37 cellular contexts compared by ENCODE assay signal in the genomic region with DNA sequence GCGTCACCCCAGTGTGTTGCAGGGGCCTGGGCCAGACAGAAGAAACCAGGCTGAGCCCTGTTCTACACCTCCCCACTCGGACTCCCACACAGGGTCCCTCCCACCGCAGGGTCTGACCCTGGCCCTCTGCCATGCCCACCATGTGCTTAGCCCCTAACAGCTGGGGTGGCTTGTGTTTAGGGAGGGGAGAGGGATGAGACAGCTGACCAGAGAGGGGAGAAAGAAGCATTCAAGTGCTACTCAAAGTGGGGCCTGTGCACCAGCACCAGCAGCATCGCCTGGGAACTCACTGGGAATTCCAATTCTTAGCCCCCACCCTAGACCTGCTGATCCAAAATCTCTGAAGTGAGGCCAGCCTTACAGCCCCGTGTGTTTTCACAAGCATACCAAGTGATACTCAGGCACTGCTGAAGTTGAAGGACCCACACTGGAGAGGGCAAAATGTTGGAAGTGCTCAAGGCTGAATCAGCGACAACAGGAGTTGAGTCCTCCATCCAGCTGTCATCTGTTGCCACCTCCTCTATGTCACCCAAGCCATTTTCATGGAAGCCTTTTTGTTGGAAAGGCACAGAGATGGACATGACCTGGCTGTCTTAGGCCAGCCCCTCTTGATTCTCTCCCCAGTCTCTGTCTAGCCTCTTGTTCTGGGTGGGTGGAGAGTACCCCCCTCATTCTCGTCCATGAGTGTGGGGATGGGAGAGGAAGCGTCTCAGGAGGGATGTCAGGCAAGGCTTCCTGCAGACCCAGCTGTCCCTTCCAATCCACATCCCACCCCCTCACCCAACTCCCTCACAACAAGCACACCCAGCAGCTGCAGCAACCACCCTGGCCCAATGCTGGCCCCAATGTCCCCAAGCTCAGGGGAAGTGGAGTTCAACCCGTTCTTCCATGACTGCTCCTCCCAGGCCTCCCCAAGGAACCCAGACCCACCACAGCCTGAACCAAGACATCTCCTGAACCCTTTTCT. TPM values are rescaled to one million over a fixed set of nuclear protein-coding genes. Genes with fewer than 3 reads are reported as not detected.
DNase-seq lines count a peak whose midpoint lies in the region; ATAC-seq, FAIRE-seq and TF ChIP-seq lines count a peak whose summit lies in the region.
"Had no signal": no experiment of that assay in that cellular context is flagged by ENCODE, and none has a peak within 500 bp of the region (broad histone marks: within the 10 kb centered on the region; RNA-seq: fewer than 3 reads in every experiment).

No MANE protein-coding gene starts in this region.

- no peak for TF ChIP-seq EP300 in H1 (IDR thresholded peaks at IDR 0.05; ENCODE audit: borderline replicate concordance in 1 of 2, low read depth in 2 of 2, low read length in 2 of 2)

- H3K4me3 Mint-ChIP-seq in nephron = peak overlapping the region in 2 of 3 experiments; percentile 21 to 45
- H3K4me3 Mint-ChIP-seq: activated T-helper 1 cell treated with anti-CD3 and anti-CD28 coated beads, Interleukin-12 subunit alpha, Interleukin-12 subunit beta, Interleukin-2, Interleukin-4 antibody, amounts not matched to agents 30 ng/mL and 10 ng/mL and 1 ng/mL, durations not matched to agents 14 hours and 24 hours and 36 hours; CD14-positive monocyte; neural progenitor cell; T-helper 1 cell treated with Interleukin-12 subunit alpha and Interleukin-12 subunit beta and Interleukin-4 antibody, amounts not matched to agents 30 μg/mL and 1 μg/mL, for 36 hours had no signal

- no peak overlapping the region for H3K27ac ChIP-seq in H1 (ENCODE audit: low read depth, low read length)
- no peak overlapping the region for H3K27ac ChIP-seq in upper lobe of right lung
- H3K27ac ChIP-seq: 22Rv1, adrenal gland, brain microvascular endothelial cell, esophagus muscularis mucosa, foreskin keratinocyte, heart left ventricle, neural progenitor cell, PC-9, prostate gland, sigmoid colon, tibial nerve had no signal

- H3K79me1 ChIP-seq in H1 (ENCODE audit: low read depth, low read length) = no peaks in the 10 kb centered on the region

- WGBS in H1 (ENCODE audit: extremely low coverage in 1 of 2, insufficient coverage in 1 of 2, insufficient read length in 1 of 2, insufficient replicate concordance in 2 of 2, low coverage in 1 of 2, low lambda C conversion rate in 2 of 2, missing lambda C conversion rate in 1 of 2), 2 experiments = 88% methylated on average over 9 of the region's 9 CpGs; no CpG with 5 or more reads in 1 of the 2 experiments

- H4K8ac ChIP-seq in H1 (ENCODE audit: extremely low read depth, insufficient read depth, low read length) = no peak overlapping the region; the same call in 1 of the 2 replicates

- H3K36me3 Mint-ChIP-seq in nephron (ENCODE audit: low read depth) = no peaks in the 10 kb centered on the region
- H3K36me3 Mint-ChIP-seq: CD14-positive monocyte, neural progenitor cell had no signal

- H2BK120ac ChIP-seq in H1 (replicated peaks; ENCODE audit: low read depth, low read length) = no peak overlapping the region

- TF ChIP-seq POLR2A in H1 (IDR thresholded peaks at IDR 0.05; ENCODE audit: control extremely low read depth in 1 of 2, low read depth in 2 of 2, low read length in 2 of 2) = no peak

- H3K27me3 Mint-ChIP-seq in nephron (ENCODE audit: low read depth) = no peaks in the 10 kb centered on the region

- H3K79me2 ChIP-seq in H1 (ENCODE audit: control insufficient read depth in 1 of 2, insufficient read depth in 2 of 2, low read length in 2 of 2) = no peaks in the 10 kb centered on the region

- no peaks in the 10 kb centered on the region for H3K27me3 ChIP-seq in H1 (replicated peaks in 1 of 4; ENCODE audit: control insufficient read depth in 3 of 4, extremely low read depth in 1 of 4, insufficient read depth in 3 of 4, low read length in 3 of 4)
- H3K27me3 ChIP-seq in upper lobe of right lung = no peaks in the 10 kb centered on the region
- H3K27me3 ChIP-seq: adrenal gland, brain microvascular endothelial cell, heart left ventricle, neural progenitor cell, sigmoid colon, tibial nerve had no signal

- no peak overlapping the region for H3K4ac ChIP-seq in H1 (replicated peaks; ENCODE audit: insufficient read length, low read depth, low read length)

- H2BK12ac ChIP-seq in H1 (ENCODE audit: low read depth, low read length) = no peak overlapping the region

- DNase-seq in DMS 273 (lab: John Stamatoyannopoulos, UW; ENCODE audit: unreplicated experiment) (peak; percentile 52), DMS 273 treated with DMSO at 0.1 percent for 48 hours (lab: John Stamatoyannopoulos, UW) (no peak), H1 (ENCODE audit: low read depth in 1 of 2, low spot score in 2 of 2) (no peak), upper lobe of right lung (no peak), LoVo (ENCODE audit: low spot score) (no peak)
- DNase-seq in activated CD4-positive, CD25-positive, alpha-beta regulatory T cell (lab: John Stamatoyannopoulos, UW) = no peak
- DNase-seq: activated CD4-positive, alpha-beta T cell treated with anti-CD3 and anti-CD28 coated beads, Interleukin-2, amount 50 U/mL, for 4 hours; activated naive CD4-positive, alpha-beta T cell treated with Interleukin-2 at 50 U/mL for 16 hours; adrenal gland; brain microvascular endothelial cell; cerebellar nuclear complex; DND-41; foreskin keratinocyte; heart left ventricle; kidney; MM.1S; mucosa of descending colon; NCI-H1417 treated with DMSO at 0.1 percent for 48 hours; NCI-H2029 treated with DMSO at 0.1 percent for 48 hours; NCI-H526; PC-9; sigmoid colon; stimulated activated CD4-positive, alpha-beta T cell treated with anti-CD3 and anti-CD28 coated beads, Interleukin-4, amount 100 ng/mL, for 24 hours had no signal

- H2AFZ ChIP-seq in H1 (ENCODE audit: low read length) = no peak overlapping the region
- H2AFZ ChIP-seq: neural progenitor cell, PC-9 had no signal

- 0 out of 2 replicates have a peak overlapping the region, but pooled peaks have one; percentile 11 for H2AK5ac ChIP-seq in H1 (ENCODE audit: low read depth, low read length)

- H3K14ac ChIP-seq in H1 (ENCODE audit: insufficient read length) = no peak overlapping the region

- TF ChIP-seq RAD21 in H1 (IDR thresholded peaks at IDR 0.05 in 1 of 2, conservative IDR thresholded peaks at IDR 0.05 in 1 of 2; ENCODE audit: low read depth in 2 of 2, low read length in 2 of 2) = no peak

- H4K20me1 ChIP-seq in H1 (replicated peaks in 1 of 2; ENCODE audit: control insufficient read depth in 1 of 2, insufficient read depth in 2 of 2, low read length in 2 of 2) = no peaks in the 10 kb centered on the region

- H3K23me2 ChIP-seq in H1 (ENCODE audit: low read depth, low read length) = no peaks in the 10 kb centered on the region; the same call in 1 of the 2 replicates

- peaks cover 76% of the 10 kb centered on the region for H3K4me1 Mint-ChIP-seq in nephron

- ATAC-seq in upper lobe of right lung (peak; percentile 48), HG03025 (IDR thresholded peaks at IDR 0.05; ENCODE audit: low FRiP score, unreplicated experiment) (no peak)
- ATAC-seq: foreskin keratinocyte, mucosa of descending colon, SK-N-SH treated with all-trans-retinoic acid at 6 μM for 48 hours had no signal

- no peaks in the 10 kb centered on the region for H3K9me3 ChIP-seq in H1 (ENCODE audit: insufficient read depth in 2 of 2, low read depth in 1 of 2, low read length in 1 of 2)
- no peaks in the 10 kb centered on the region for H3K9me3 ChIP-seq in upper lobe of right lung
- H3K9me3 ChIP-seq: adrenal gland, esophagus muscularis mucosa, heart left ventricle, mucosa of descending colon, prostate gland, sigmoid colon, tibial nerve had no signal

- intact Hi-C loops in upper lobe of right lung (cut with DNase I) = no loop called here

- no peak overlapping the region for H3K9ac ChIP-seq in H1 (replicated peaks in 1 of 4; ENCODE audit: extremely low read depth in 1 of 4, low read depth in 3 of 4, low read length in 3 of 4)
- H3K9ac ChIP-seq: neural progenitor cell had no signal

- FAIRE-seq in H1 (lab: Jason Lieb, UNC) = no peak
- FAIRE-seq: endometrium, kidney had no signal

- no peak overlapping the region for H4K5ac ChIP-seq in H1 (ENCODE audit: insufficient read length, low read depth, low read length)

- H3K23ac ChIP-seq in H1 (ENCODE audit: insufficient read length) = no peak overlapping the region

- H3K36me3 ChIP-seq in H1 (ENCODE audit: control insufficient read depth in 2 of 4, insufficient read depth in 4 of 4, low read length in 3 of 4) = no peaks in the 10 kb centered on the region
- H3K36me3 ChIP-seq in upper lobe of right lung = no peaks in the 10 kb centered on the region
- H3K36me3 ChIP-seq: adrenal gland, brain microvascular endothelial cell, esophagus muscularis mucosa, heart left ventricle, neural progenitor cell, prostate gland, sigmoid colon, tibial nerve had no signal

- no peak overlapping the region for H4K91ac ChIP-seq in H1 (replicated peaks; ENCODE audit: insufficient read length, low read length)

- TF ChIP-seq CTCF in H1 (IDR thresholded peaks at IDR 0.05; ENCODE audit: control extremely low read depth in 1 of 3, insufficient read depth in 1 of 3, low read depth in 1 of 3, low read length in 3 of 3) = no peak
- TF ChIP-seq CTCF in nephron (IDR thresholded peaks at IDR 0.05; ENCODE audit: unreplicated experiment in 3 of 3) = no peak
- TF ChIP-seq CTCF in upper lobe of right lung (IDR thresholded peaks at IDR 0.05) = no peak

- peaks cover 6 to 23% (median 17%) of the 10 kb centered on the region in 4 experiments for H3K4me1 ChIP-seq in H1 (replicated peaks in 1 of 4; ENCODE audit: control insufficient read depth in 3 of 4, insufficient read depth in 4 of 4, low read length in 3 of 4)
- no peaks in the 10 kb centered on the region for H3K4me1 ChIP-seq in upper lobe of right lung
- H3K4me1 ChIP-seq: adrenal gland, foreskin keratinocyte, prostate gland had no signal

- H3K4me2 ChIP-seq in H1 (ENCODE audit: insufficient read depth in 1 of 2, low read depth in 2 of 2, low read length in 2 of 2) = no peak overlapping the region
- H3K4me2 ChIP-seq: neural progenitor cell, PC-9 had no signal

- no peaks in the 10 kb centered on the region for H3K9me3 Mint-ChIP-seq in nephron
- H3K9me3 Mint-ChIP-seq: activated T-helper 1 cell treated with anti-CD3 and anti-CD28 coated beads, Interleukin-12 subunit alpha, Interleukin-12 subunit beta, Interleukin-2, Interleukin-4 antibody, amounts not matched to agents 30 ng/mL and 10 ng/mL and 1 ng/mL, durations not matched to agents 14 hours and 24 hours and 36 hours; neural progenitor cell; T-helper 1 cell treated with Interleukin-12 subunit alpha and Interleukin-12 subunit beta and Interleukin-4 antibody, amounts not matched to agents 30 μg/mL and 1 μg/mL, for 36 hours had no signal

- H3K4me3 ChIP-seq in H1 (ENCODE audit: extremely low read depth in 1 of 4, insufficient read depth in 2 of 4, low read depth in 3 of 4, low read length in 4 of 4) (no peak overlapping the region), upper lobe of right lung (no peak overlapping the region)
- H3K4me3 ChIP-seq: adrenal gland, esophagus muscularis mucosa, heart left ventricle, mucosa of descending colon, neural progenitor cell, PC-9, prostate gland, sigmoid colon, tibial nerve had no signal

- CTCF ChIA-PET in H1 (lab: Charles Lee; ENCODE audit: partially characterized antibody) = interaction anchor here (0.6 to 2.2 kb wide), 6 partner anchors 12 to 229 kb away, joined by 3 to 6 read pairs (median 4); no protein-coding TSS in a partner anchor

- H2BK15ac ChIP-seq in H1 (ENCODE audit: low read length) = no peak overlapping the region

- H2BK5ac ChIP-seq in H1 (ENCODE audit: low read depth, low read length) = peak overlapping the region; percentile 7; the same call in 1 of the 2 replicates

- POLR2A ChIA-PET in H1 (lab: Charles Lee; ENCODE audit: partially characterized antibody) = no interaction called here

- peak overlapping the region; percentile 91 to 95 (median 92) for H3K27ac Mint-ChIP-seq in nephron
- H3K27ac Mint-ChIP-seq: activated T-helper 1 cell treated with anti-CD3 and anti-CD28 coated beads, Interleukin-12 subunit alpha, Interleukin-12 subunit beta, Interleukin-2, Interleukin-4 antibody, amounts not matched to agents 30 ng/mL and 10 ng/mL and 1 ng/mL, durations not matched to agents 14 hours and 24 hours and 36 hours; CD14-positive monocyte; neural progenitor cell; T-helper 1 cell treated with Interleukin-12 subunit alpha and Interleukin-12 subunit beta and Interleukin-4 antibody, amounts not matched to agents 30 μg/mL and 1 μg/mL, for 36 hours had no signal

- H3K56ac ChIP-seq in H1 (replicated peaks; ENCODE audit: insufficient read length, low read depth, low read length) = no peak overlapping the region

- no peak overlapping the region for H2BK20ac ChIP-seq in H1 (ENCODE audit: low read length)

- no peak overlapping the region for H3K18ac ChIP-seq in H1 (ENCODE audit: extremely low read depth, low read length)

RNA-seq across cellular contexts. Expression of a gene that starts 47.1 kb away (rescaled TPM):
- total RNA-seq in H1 (2021; fragmentation: NEBNext Ultra II Directional; extraction: Animal tissue kit (Norgen Biotek cat#: 25700)) = 17.0 and 17.6 TPM in 2 replicates
- polyA plus RNA-seq in H1 (2011; rRNA removed) = 86.7 and 93.6 TPM in 2 replicates
- 41.3 TPM for polyA plus RNA-seq in H1 (2011; cell fraction: cytosol; rRNA removed)
- polyA plus RNA-seq in H1 (2011; cell fraction: nucleus; rRNA removed) = 37.7 TPM
- polyA plus RNA-seq in H1 (2012, experiment 1 of 2) = 21.7 to 33.8 TPM (median 32.4 TPM) in 4 replicates
- polyA plus RNA-seq in H1 (2012, experiment 2 of 2) = 30.9 TPM
- 12.3 TPM for polyA plus RNA-seq in H1 (2013, experiment 1 of 2)
- polyA plus RNA-seq in H1 (2013, experiment 2 of 2) = 12.0 TPM
- polyA minus RNA-seq in H1 (2011; rRNA and poly(A)+ RNA removed) = 22.5 and 38.9 TPM in 2 replicates
- 37.7 TPM for polyA minus RNA-seq in H1 (2011; cell fraction: cytosol; rRNA and poly(A)+ RNA removed)
- 23.6 TPM for polyA minus RNA-seq in H1 (2011; cell fraction: nucleus; rRNA and poly(A)+ RNA removed)
- 8.7 TPM for total RNA-seq in upper lobe of right lung
- total RNA-seq: activated T-helper 1 cell treated with anti-CD3 and anti-CD28 coated beads, Interleukin-12 subunit alpha, Interleukin-12 subunit beta, Interleukin-2, Interleukin-4 antibody, amounts not matched to agents 30 ng/mL and 10 ng/mL and 1 ng/mL, durations not matched to agents 14 hours and 24 hours and 36 hours had no signal

RNA-seq across cellular contexts. Expression of a gene that starts 51.8 kb away (rescaled TPM):
- total RNA-seq in H1 (2021; fragmentation: NEBNext Ultra II Directional; extraction: Animal tissue kit (Norgen Biotek cat#: 25700)) = 3.6 and 4.8 TPM in 2 replicates
- 3.0 and 4.2 TPM in 2 replicates for polyA plus RNA-seq in H1 (2011; rRNA removed)
- polyA plus RNA-seq in H1 (2011; cell fraction: cytosol; rRNA removed) = 3.7 TPM
- 1.7 TPM for polyA plus RNA-seq in H1 (2011; cell fraction: nucleus; rRNA removed)
- 2.0 to 4.6 TPM (median 4.2 TPM) in 4 replicates for polyA plus RNA-seq in H1 (2012, experiment 1 of 2)
- polyA plus RNA-seq in H1 (2012, experiment 2 of 2) = 0.51 TPM
- polyA plus RNA-seq in H1 (2013, experiment 1 of 2) = 2.4 TPM
- polyA plus RNA-seq in H1 (2013, experiment 2 of 2) = 2.5 TPM
- polyA minus RNA-seq in H1 (2011; rRNA and poly(A)+ RNA removed) = 4.6 and 17.2 TPM in 2 replicates
- polyA minus RNA-seq in H1 (2011; cell fraction: cytosol; rRNA and poly(A)+ RNA removed) = 10.7 TPM
- 13.1 TPM for polyA minus RNA-seq in H1 (2011; cell fraction: nucleus; rRNA and poly(A)+ RNA removed)
- not detected for total RNA-seq in upper lobe of right lung
- total RNA-seq: adrenal gland, dermis microvascular lymphatic vessel endothelial cell, heart left ventricle, HT-29, PC-9, tibial nerve had no signal
